Comparison of ENCODE assay signal across 1 cellular context in genomic region chr12:52190860-52191729, GRCh38.
TF ChIP-seq lines count a peak whose summit lies in the region.

No MANE protein-coding gene starts in this region.

TF ChIP-seq in H1, 55 proteins besides CTCF, POLR2A, EP300 and RAD21:
- TF ChIP-seq CEBPB (IDR thresholded peaks at IDR 0.05; ENCODE audit: low read depth, low read length) (no peak), POU5F1 (IDR thresholded peaks at IDR 0.05; ENCODE audit: low read depth, low read length) (no peak), PHF8 (conservative IDR thresholded peaks at IDR 0.05; ENCODE audit: low read depth, low read length) (no peak), KDM5A (IDR thresholded peaks at IDR 0.05; ENCODE audit: low read length) (no peak), RXRA (IDR thresholded peaks at IDR 0.05; ENCODE audit: insufficient read depth, low read depth, low read length) (no peak), USF2 (IDR thresholded peaks at IDR 0.05; ENCODE audit: low read length) (no peak), CHD1 (IDR thresholded peaks at IDR 0.05; ENCODE audit: low read depth, low read length) (no peak), GABPA (IDR thresholded peaks at IDR 0.05; ENCODE audit: borderline replicate concordance, insufficient read depth, low read length) (no peak), SIX5 (IDR thresholded peaks at IDR 0.05; ENCODE audit: low read depth, low read length) (no peak), CBX8 (IDR thresholded peaks at IDR 0.05; ENCODE audit: borderline replicate concordance, low read depth, low read length) (no peak)
TF ChIP-seq in H1: peak in this region for 0.
